In genomic region chr5:115209279-115209678, GRCh38 we compare ENCODE assay signal across 9 cellular contexts.
DNase-seq lines count a peak whose midpoint lies in the region; ATAC-seq, FAIRE-seq and TF ChIP-seq lines count a peak whose summit lies in the region.
"Had no signal": no experiment of that assay in that cellular context is flagged by ENCODE, and none has a peak within 500 bp of the region (broad histone marks: within the 10 kb centered on the region; RNA-seq: fewer than 3 reads in every experiment).

No MANE protein-coding gene starts in this region.

- peak; percentile 94 for DNase-seq in GM12865 (ENCODE audit: low read depth)
- peak; percentile 94 for DNase-seq in KBM-7
- DNase-seq in activated naive CD4-positive, alpha-beta T cell treated with anti-CD3 and anti-CD28 coated beads, Interleukin-2, amount 10 ng/mL, durations not matched to agents 7 days and 5 days: peak; percentile 72
- DNase-seq in stimulated activated CD4-positive, alpha-beta T cell treated with anti-CD3 and anti-CD28 coated beads, Interleukin-12 subunit alpha, Interleukin-12 subunit beta, amount 100 ng/mL, for 4 hours: peak; percentile 7
- no peak for DNase-seq in RCC 7860 (ENCODE audit: low spot score)
- no peak for DNase-seq in T1000 (lab: John Stamatoyannopoulos, UW)
- DNase-seq in NCI-H2171 treated with DMSO at 0.1 percent for 48 hours (lab: John Stamatoyannopoulos, UW): no peak

- H3K4me3 ChIP-seq in GM12865 (ENCODE audit: low read depth, low read length): no peak overlapping the region
- H3K4me3 ChIP-seq: cardiac muscle cell had no signal

- H3K4me3 Mint-ChIP-seq in activated naive CD4-positive, alpha-beta T cell treated with anti-CD3 and anti-CD28 coated beads, Interleukin-2, amount 10 ng/mL, durations not matched to agents 7 days and 5 days: no peak overlapping the region

- peak overlapping the region; percentile 75 for H3K27ac Mint-ChIP-seq in activated naive CD4-positive, alpha-beta T cell treated with anti-CD3 and anti-CD28 coated beads, Interleukin-2, amount 10 ng/mL, durations not matched to agents 7 days and 5 days

- no peak for TF ChIP-seq CTCF in GM12865 (IDR thresholded peaks at IDR 0.05; ENCODE audit: insufficient read depth, low read depth, low read length, missing control alignments)

- peak; percentile 100 for ATAC-seq in GM21515 (IDR thresholded peaks at IDR 0.05; ENCODE audit: unreplicated experiment)

- CTCF ChIA-PET in activated naive CD4-positive, alpha-beta T cell treated with anti-CD3 and anti-CD28 coated beads, Interleukin-2, amount 10 ng/mL, durations not matched to agents 7 days and 5 days (lab: Charles Lee): no interaction called here

- H3K4me1 Mint-ChIP-seq in activated naive CD4-positive, alpha-beta T cell treated with anti-CD3 and anti-CD28 coated beads, Interleukin-2, amount 10 ng/mL, durations not matched to agents 7 days and 5 days: peaks cover 19% of the 10 kb centered on the region

- in situ Hi-C loops in KBM-7 (cut with MboI; ENCODE audit: low pct_unique_long_range_greater_than_20kb, low sequenced_read_pairs): no loop called here

- FAIRE-seq in RCC 7860 (lab: Jason Lieb, UNC): no peak

- H3K27me3 Mint-ChIP-seq in activated naive CD4-positive, alpha-beta T cell treated with anti-CD3 and anti-CD28 coated beads, Interleukin-2, amount 10 ng/mL, durations not matched to agents 7 days and 5 days: no peaks in the 10 kb centered on the region

- H3K36me3 Mint-ChIP-seq in activated naive CD4-positive, alpha-beta T cell treated with anti-CD3 and anti-CD28 coated beads, Interleukin-2, amount 10 ng/mL, durations not matched to agents 7 days and 5 days: peaks cover 22% of the 10 kb centered on the region

- no peaks in the 10 kb centered on the region for H3K9me3 Mint-ChIP-seq in activated naive CD4-positive, alpha-beta T cell treated with anti-CD3 and anti-CD28 coated beads, Interleukin-2, amount 10 ng/mL, durations not matched to agents 7 days and 5 days

Comparison
In these comparisons a context has a peak if more than half of its experiments do, and no peak if none do; other contexts are left out.
1. DNase-seq: peak in GM12865 (single experiment), KBM-7 (single experiment), activated naive CD4-positive, alpha-beta T cell treated with anti-CD3 and anti-CD28 coated beads, Interleukin-2, amount 10 ng/mL, durations not matched to agents 7 days and 5 days (single experiment) and stimulated activated CD4-positive, alpha-beta T cell treated with anti-CD3 and anti-CD28 coated beads, Interleukin-12 subunit alpha, Interleukin-12 subunit beta, amount 100 ng/mL, for 4 hours (single experiment); none in RCC 7860 (single experiment), T1000 (single experiment) and NCI-H2171 treated with DMSO at 0.1 percent for 48 hours (single experiment).